ENCODE assay signal across 9 cellular contexts in genomic region chr2:104849618-104850097, GRCh38. TPM values are rescaled to one million over a fixed set of nuclear protein-coding genes. Genes with fewer than 3 reads are reported as not detected.
DNase-seq lines count a peak whose midpoint lies in the region; ATAC-seq, FAIRE-seq and TF ChIP-seq lines count a peak whose summit lies in the region.
"Had no signal": no experiment of that assay in that cellular context is flagged by ENCODE, and none has a peak within 500 bp of the region (broad histone marks: within the 10 kb centered on the region; RNA-seq: fewer than 3 reads in every experiment).

No MANE protein-coding gene starts in this region.

- no peak overlapping the region; the same call in 1 of the 2 replicates for H2AK5ac ChIP-seq in H1 (ENCODE audit: low read depth, low read length)

- no peak overlapping the region for H3K9ac ChIP-seq in H1 (replicated peaks in 1 of 4; ENCODE audit: extremely low read depth in 1 of 4, low read depth in 3 of 4, low read length in 3 of 4)

- H2BK12ac ChIP-seq in H1 (ENCODE audit: low read depth, low read length) = no peak overlapping the region

- H4K20me1 ChIP-seq in H1 (replicated peaks in 1 of 2; ENCODE audit: control insufficient read depth in 1 of 2, insufficient read depth in 2 of 2, low read length in 2 of 2) = peaks cover 0 to 1% of the 10 kb centered on the region in 2 experiments

- H2BK20ac ChIP-seq in H1 (ENCODE audit: low read length) = no peak overlapping the region

- no peak overlapping the region for H2BK120ac ChIP-seq in H1 (replicated peaks; ENCODE audit: low read depth, low read length)

- no peak overlapping the region for H4K91ac ChIP-seq in H1 (replicated peaks; ENCODE audit: insufficient read length, low read length)

- H3K9me3 Mint-ChIP-seq in nephron = no peaks in the 10 kb centered on the region

- no peak overlapping the region for H4K8ac ChIP-seq in H1 (ENCODE audit: extremely low read depth, insufficient read depth, low read length)

- POLR2A ChIA-PET in H1 (lab: Charles Lee; ENCODE audit: partially characterized antibody) = interaction anchor here (2.4 kb wide), 1 partner anchor 11 kb away, joined by 12 read pairs; no protein-coding TSS in a partner anchor

- H2BK5ac ChIP-seq in H1 (ENCODE audit: low read depth, low read length) = no peak overlapping the region

- H3K23ac ChIP-seq in H1 (ENCODE audit: insufficient read length) = no peak overlapping the region

- H3K9me3 ChIP-seq in WERI-Rb-1 (ENCODE audit: severe bottlenecking) = peaks cover 10% of the 10 kb centered on the region
- no peaks in the 10 kb centered on the region for H3K9me3 ChIP-seq in H1 (ENCODE audit: insufficient read depth in 2 of 2, low read depth in 1 of 2, low read length in 1 of 2)

- no peaks in the 10 kb centered on the region for H3K79me2 ChIP-seq in H1 (ENCODE audit: control insufficient read depth in 1 of 2, insufficient read depth in 2 of 2, low read length in 2 of 2)

- no peak overlapping the region for H3K4ac ChIP-seq in H1 (replicated peaks; ENCODE audit: insufficient read length, low read depth, low read length)

- WGBS in H1 (ENCODE audit: extremely low coverage in 1 of 2, insufficient coverage in 1 of 2, insufficient read length in 1 of 2, insufficient replicate concordance in 2 of 2, low coverage in 1 of 2, low lambda C conversion rate in 2 of 2, missing lambda C conversion rate in 1 of 2), 2 experiments = 2% methylated on average over 5 of the region's 5 CpGs; no CpG with 5 or more reads in 1 of the 2 experiments

- peaks cover 89% of the 10 kb centered on the region for H3K27me3 ChIP-seq in WERI-Rb-1 (ENCODE audit: insufficient read depth, low read depth, severe bottlenecking)
- peaks cover 51 to 93% (median 74%) of the 10 kb centered on the region in 4 experiments for H3K27me3 ChIP-seq in H1 (replicated peaks in 1 of 4; ENCODE audit: control insufficient read depth in 3 of 4, extremely low read depth in 1 of 4, insufficient read depth in 3 of 4, low read length in 3 of 4)

- H3K23me2 ChIP-seq in H1 (ENCODE audit: low read depth, low read length) = peaks cover 14% of the 10 kb centered on the region

- no peak overlapping the region for H3K56ac ChIP-seq in H1 (replicated peaks; ENCODE audit: insufficient read length, low read depth, low read length)

- H3K4me3 Mint-ChIP-seq in nephron = peak overlapping the region; percentile 50 to 91 (median 71)

- DNase-seq in COR-L47 (lab: John Stamatoyannopoulos, UW) = peak; percentile 65
- DNase-seq in NCI-H1105 (lab: John Stamatoyannopoulos, UW) = peak; percentile 65
- peak; percentile 41 for DNase-seq in WERI-Rb-1
- peak in 1 of 2 experiments; percentile 79 for DNase-seq in H1 (ENCODE audit: low read depth in 1 of 2, low spot score in 2 of 2)
- DNase-seq in urothelium cell line (ENCODE audit: low spot score) = peak; percentile 57

- FAIRE-seq in H1 (lab: Jason Lieb, UNC) = peak; percentile 55
- no peak for FAIRE-seq in urothelium cell line (lab: Jason Lieb, UNC)

- no peak overlapping the region for H4K5ac ChIP-seq in H1 (ENCODE audit: insufficient read length, low read depth, low read length)

- no peaks in the 10 kb centered on the region for H3K79me1 ChIP-seq in H1 (ENCODE audit: low read depth, low read length)

- H3K27ac ChIP-seq in WERI-Rb-1 (no peak overlapping the region), H1 (ENCODE audit: low read depth, low read length) (no peak overlapping the region)

- H3K14ac ChIP-seq in H1 (ENCODE audit: insufficient read length) = no peak overlapping the region

- no peak for TF ChIP-seq POLR2A in H1 (IDR thresholded peaks at IDR 0.05; ENCODE audit: control extremely low read depth in 1 of 2, low read depth in 2 of 2, low read length in 2 of 2)
- no peak for TF ChIP-seq POLR2A in GM18505 (IDR thresholded peaks at IDR 0.05; ENCODE audit: borderline replicate concordance, extremely low read depth, insufficient read depth, insufficient read length)

- peak overlapping the region; percentile 31 to 91 (median 89) for H3K27ac Mint-ChIP-seq in nephron

- peak; percentile 62 for TF ChIP-seq CTCF in WERI-Rb-1 (IDR thresholded peaks at IDR 0.05; ENCODE audit: low read depth, low read length)
- peak in 2 of 3 experiments; percentile 54 to 71; a peak in 3 of 4 replicates for TF ChIP-seq CTCF in H1 (IDR thresholded peaks at IDR 0.05; ENCODE audit: control extremely low read depth in 1 of 3, insufficient read depth in 1 of 3, low read depth in 1 of 3, low read length in 3 of 3)
- peak; percentile 80 to 93 (median 82) for TF ChIP-seq CTCF in nephron (IDR thresholded peaks at IDR 0.05; ENCODE audit: unreplicated experiment in 3 of 3)

- H3K36me3 Mint-ChIP-seq in nephron (ENCODE audit: low read depth) = peaks cover 6% of the 10 kb centered on the region

- no peak for TF ChIP-seq EP300 in H1 (IDR thresholded peaks at IDR 0.05; ENCODE audit: borderline replicate concordance in 1 of 2, low read depth in 2 of 2, low read length in 2 of 2)

- H2BK15ac ChIP-seq in H1 (ENCODE audit: low read length) = no peak overlapping the region

- CTCF ChIA-PET in H1 (lab: Charles Lee; ENCODE audit: partially characterized antibody) = interaction anchor here (0.6 to 5.0 kb wide), 47 partner anchors 10 to 1873 kb away, joined by 3 to 60 read pairs (median 4); no protein-coding TSS in a partner anchor

- H3K4me1 Mint-ChIP-seq in nephron = peaks cover 29% of the 10 kb centered on the region

- ATAC-seq in GM19452 (IDR thresholded peaks at IDR 0.05; ENCODE audit: unreplicated experiment) = peak; percentile 46
- ATAC-seq in GM18505 (IDR thresholded peaks at IDR 0.05; ENCODE audit: unreplicated experiment) = no peak

- H3K36me3 ChIP-seq in WERI-Rb-1 = no peaks in the 10 kb centered on the region
- H3K36me3 ChIP-seq in H1 (ENCODE audit: control insufficient read depth in 2 of 4, insufficient read depth in 4 of 4, low read length in 3 of 4) = no peaks in the 10 kb centered on the region

- peak; percentile 72 to 74 for TF ChIP-seq RAD21 in H1 (IDR thresholded peaks at IDR 0.05 in 1 of 2, conservative IDR thresholded peaks at IDR 0.05 in 1 of 2; ENCODE audit: low read depth in 2 of 2, low read length in 2 of 2)

- H2AFZ ChIP-seq in H1 (ENCODE audit: low read length) = no peak overlapping the region

- peaks cover 16 to 43% (median 21%) of the 10 kb centered on the region in 4 experiments for H3K4me1 ChIP-seq in H1 (replicated peaks in 1 of 4; ENCODE audit: control insufficient read depth in 3 of 4, insufficient read depth in 4 of 4, low read length in 3 of 4)

- peaks cover 100% of the 10 kb centered on the region for H3K27me3 Mint-ChIP-seq in nephron (ENCODE audit: low read depth)

- H3K4me3 ChIP-seq in WERI-Rb-1 (ENCODE audit: low read depth, low read length) = no peak overlapping the region
- peak overlapping the region in 1 of 4 experiments; percentile 78; a peak in 3 of 8 replicates for H3K4me3 ChIP-seq in H1 (ENCODE audit: extremely low read depth in 1 of 4, insufficient read depth in 2 of 4, low read depth in 3 of 4, low read length in 4 of 4)

- no peak overlapping the region for H3K18ac ChIP-seq in H1 (ENCODE audit: extremely low read depth, low read length)

- H3K4me2 ChIP-seq in H1 (ENCODE audit: insufficient read depth in 1 of 2, low read depth in 2 of 2, low read length in 2 of 2) = peak overlapping the region; percentile 59 to 92

TF ChIP-seq in H1, 55 proteins besides CTCF, POLR2A, EP300 and RAD21 (continues in another document):
- TF ChIP-seq, protein P1, sequence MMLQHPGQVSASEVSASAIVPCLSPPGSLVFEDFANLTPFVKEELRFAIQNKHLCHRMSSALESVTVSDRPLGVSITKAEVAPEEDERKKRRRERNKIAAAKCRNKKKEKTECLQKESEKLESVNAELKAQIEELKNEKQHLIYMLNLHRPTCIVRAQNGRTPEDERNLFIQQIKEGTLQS (IDR thresholded peaks at IDR 0.05; ENCODE audit: insufficient read depth, low read depth, low read length) = no peak

RNA-seq across cellular contexts. Expression of gene POU3F3, which starts 4.3 kb away (rescaled TPM):
- 0.09 and 0.10 TPM in 2 replicates for total RNA-seq in H1 (2021; fragmentation: NEBNext Ultra II Directional; extraction: Animal tissue kit (Norgen Biotek cat#: 25700))
- 0.02 TPM in 1 of 2 replicates, not detected in the other for polyA plus RNA-seq in H1 (2011; rRNA removed)
- polyA plus RNA-seq in H1 (2011; cell fraction: cytosol; rRNA removed) = not detected
- 0.03 TPM for polyA plus RNA-seq in H1 (2011; cell fraction: nucleus; rRNA removed)
- 0.05 TPM in 2 of 4 replicates, not detected in the others for polyA plus RNA-seq in H1 (2012, experiment 1 of 2)
- polyA plus RNA-seq in H1 (2012, experiment 2 of 2) = not detected
- 0.10 TPM for polyA plus RNA-seq in H1 (2013, experiment 1 of 2)
- polyA plus RNA-seq in H1 (2013, experiment 2 of 2) = 0.04 TPM
- polyA minus RNA-seq in H1 (2011; rRNA and poly(A)+ RNA removed) = not detected in 2 replicates
- not detected for polyA minus RNA-seq in H1 (2011; cell fraction: cytosol; rRNA and poly(A)+ RNA removed)
- not detected for polyA minus RNA-seq in H1 (2011; cell fraction: nucleus; rRNA and poly(A)+ RNA removed)
- total RNA-seq: T-helper 1 cell treated with Interleukin-12 subunit alpha and Interleukin-12 subunit beta and Interleukin-4 antibody, amounts not matched to agents 30 ng/mL and 1 ng/mL, for 36 hours had no signal
